ENCODE assay signal across 14 cellular contexts in the genomic region with DNA sequence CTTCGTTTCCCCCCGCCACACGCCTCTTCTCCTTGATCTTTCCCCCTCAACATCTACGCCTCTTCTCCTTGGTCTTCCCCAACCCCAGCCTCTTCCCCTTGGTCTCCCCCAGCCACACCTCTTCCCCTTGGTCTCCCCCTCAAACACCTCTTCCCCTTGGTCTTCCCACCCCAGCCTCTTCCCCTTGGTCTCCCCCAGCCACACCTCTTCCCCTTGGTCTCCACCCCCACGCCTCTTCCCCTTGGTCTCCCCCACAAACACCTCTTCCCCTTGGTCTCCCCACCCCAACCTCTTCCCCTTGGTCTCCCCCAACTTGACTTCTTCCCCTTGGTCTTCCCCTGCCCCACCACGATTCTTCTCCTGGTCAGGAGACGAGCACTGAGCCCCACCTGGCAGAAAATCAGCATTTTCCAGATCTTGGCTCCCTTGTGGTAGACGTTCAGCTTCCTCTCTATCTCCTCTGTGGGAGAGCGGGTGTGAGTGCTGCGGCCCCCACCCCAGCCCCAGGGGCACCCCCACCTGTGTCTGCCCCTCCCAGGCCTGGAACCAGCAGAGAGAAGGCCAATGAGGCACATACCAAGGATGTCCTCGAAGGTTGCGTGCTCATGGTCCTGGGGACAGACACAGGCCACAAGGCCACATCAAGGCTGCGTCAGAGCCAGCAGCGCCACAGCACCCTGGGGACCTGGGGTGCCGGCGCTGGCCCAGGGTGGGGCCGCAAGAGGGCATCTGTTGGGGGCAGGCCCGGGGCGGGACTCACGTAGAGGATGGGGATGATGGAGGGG. TPM values are rescaled to one million over a fixed set of nuclear protein-coding genes. Genes with fewer than 3 reads are reported as not detected.
DNase-seq lines count a peak whose midpoint lies in the region; ATAC-seq, FAIRE-seq and TF ChIP-seq lines count a peak whose summit lies in the region.
"Had no signal": no experiment of that assay in that cellular context is flagged by ENCODE, and none has a peak within 500 bp of the region (broad histone marks: within the 10 kb centered on the region; RNA-seq: fewer than 3 reads in every experiment).

No MANE protein-coding gene starts in this region.

- H3K27ac ChIP-seq in K562 (ENCODE audit: extremely low read depth, low read depth, low read length) = no peak overlapping the region
- H3K27ac ChIP-seq: SK-N-MC, stomach had no signal

- in situ Hi-C loops in K562 (cut with MboI) = no loop called here

- TF ChIP-seq POLR2A in K562 (conservative IDR thresholded peaks at IDR 0.05) = no peak

- H3K4me3 ChIP-seq in K562 = no peak overlapping the region
- H3K4me3 ChIP-seq: SK-N-MC, stomach had no signal

- no peak for TF ChIP-seq CTCF in CD14-positive monocyte (IDR thresholded peaks at IDR 0.05)
- TF ChIP-seq CTCF in K562 (IDR thresholded peaks at IDR 0.05 in 2 of 3, conservative IDR thresholded peaks at IDR 0.05 in 1 of 3; ENCODE audit: insufficient read depth in 2 of 3, low read depth in 1 of 3, low read length in 3 of 3) = no peak

- H3K9me3 ChIP-seq in K562 (replicated peaks; ENCODE audit: control insufficient read depth, insufficient read depth, low read depth, low read length) = no peaks in the 10 kb centered on the region
- H3K9me3 ChIP-seq: stomach had no signal

- H4K20me1 ChIP-seq in K562 (replicated peaks; ENCODE audit: control insufficient read depth, insufficient read depth, low read length) = no peaks in the 10 kb centered on the region

- H3K27ac Mint-ChIP-seq in CD14-positive monocyte = peak overlapping the region; percentile 15 to 86 (median 77)
- H3K27ac Mint-ChIP-seq in natural killer cell treated with Interleukin-12 subunit alpha and Interleukin-12 subunit beta and Interleukin-15 and Interleukin-18, amount 100 ng/mL, for 72 hours = peak overlapping the region in 1 of 2 donors; percentile 41

- 93% methylated on average over 10 of the region's 20 CpGs for WGBS in K562 (ENCODE audit: insufficient coverage, low coverage, missing lambda C conversion rate)

- H3K4me1 ChIP-seq in K562 (replicated peaks in 1 of 2; ENCODE audit: control insufficient read depth in 2 of 2, insufficient read depth in 2 of 2, low read length in 2 of 2) = peaks cover 7 to 87% of the 10 kb centered on the region in 2 experiments

- peak; percentile 41 for DNase-seq in CD14-positive monocyte (ENCODE audit: low spot score)
- DNase-seq in GDM1 (lab: John Stamatoyannopoulos, UW) = peak; percentile 32
- DNase-seq in K562 (ENCODE audit: extremely low read depth in 1 of 4, low spot score in 3 of 4) = no peak
- DNase-seq in natural killer cell treated with Interleukin-12 subunit alpha and Interleukin-12 subunit beta and Interleukin-15 and Interleukin-18, amount 100 ng/mL, for 72 hours (ENCODE audit: low spot score) = no peak
- DNase-seq in NCI-H2029 treated with DMSO at 0.1 percent for 48 hours (lab: John Stamatoyannopoulos, UW) = no peak
- DNase-seq: activated CD4-positive, CD25-positive, alpha-beta regulatory T cell; foreskin melanocyte; islet precursor cell; stomach had no signal

- no peak overlapping the region for H3K4me2 ChIP-seq in K562 (ENCODE audit: insufficient read depth, low read length)

- POLR2A ChIA-PET in K562 (lab: Yijun Ruan, JAX) = interaction anchor here (0.6 kb wide), 1 partner anchor 34 kb away, joined by 3 read pairs; no protein-coding TSS in a partner anchor

- H3K36me3 ChIP-seq in K562 (ENCODE audit: control insufficient read depth, insufficient read depth, low read length) = peaks cover 65% of the 10 kb centered on the region

- H3K9me3 Mint-ChIP-seq in CD14-positive monocyte = peaks cover 0 to 6% (median 0%) of the 10 kb centered on the region in 7 donors
- H3K9me3 Mint-ChIP-seq in natural killer cell treated with Interleukin-12 subunit alpha and Interleukin-12 subunit beta and Interleukin-15 and Interleukin-18, amount 100 ng/mL, for 72 hours = no peaks in the 10 kb centered on the region

- no TSS peak for BruUV-seq in K562 (replicated peaks; lab: Mats Ljungman, UMichigan)

- no peaks in the 10 kb centered on the region for H3K27me3 ChIP-seq in K562 (ENCODE audit: control insufficient read depth in 2 of 2, insufficient read depth in 2 of 2, low read length in 2 of 2)
- H3K27me3 ChIP-seq: stomach had no signal

- no peak for FAIRE-seq in K562 (lab: Jason Lieb, UNC)

- H3K27me3 Mint-ChIP-seq in CD14-positive monocyte (ENCODE audit: low read depth in 3 of 3) = peaks cover 0 to 2% (median 0%) of the 10 kb centered on the region in 3 donors
- no peaks in the 10 kb centered on the region for H3K27me3 Mint-ChIP-seq in natural killer cell treated with Interleukin-12 subunit alpha and Interleukin-12 subunit beta and Interleukin-15 and Interleukin-18, amount 100 ng/mL, for 72 hours

- TF ChIP-seq EP300 in K562 (IDR thresholded peaks at IDR 0.05; ENCODE audit: low read length) = no peak

- peaks cover 31% of the 10 kb centered on the region for H3K4me1 Mint-ChIP-seq in CD14-positive monocyte
- peaks cover 8 to 20% of the 10 kb centered on the region in 2 donors for H3K4me1 Mint-ChIP-seq in natural killer cell treated with Interleukin-12 subunit alpha and Interleukin-12 subunit beta and Interleukin-15 and Interleukin-18, amount 100 ng/mL, for 72 hours (ENCODE audit: low read depth in 2 of 2)

- H3K9ac ChIP-seq in K562 (ENCODE audit: insufficient read depth in 1 of 2, low read depth in 2 of 2, low read length in 2 of 2) = peak overlapping the region in 1 of 2 experiments; percentile 1; a peak in 1 of 4 replicates

- ATAC-seq in K562 = no peak
- ATAC-seq in natural killer cell treated with Interleukin-12 subunit alpha and Interleukin-12 subunit beta and Interleukin-15 and Interleukin-18, amount 100 ng/mL, for 72 hours = no peak
- no peak for ATAC-seq in GM21390 (IDR thresholded peaks at IDR 0.05; ENCODE audit: unreplicated experiment)
- ATAC-seq in activated CD4-positive, CD25-positive, alpha-beta regulatory T cell treated with anti-CD3 and anti-CD28 coated beads, Interleukin-2, amount 50 U/mL, for 24 hours = no peak
- ATAC-seq: HCT116 had no signal

- TF ChIP-seq RAD21 in K562 (CRISPR knock-in tag; conservative IDR thresholded peaks at IDR 0.05 in 1 of 2, IDR thresholded peaks at IDR 0.05 in 1 of 2) = no peak

- H3K36me3 Mint-ChIP-seq in CD14-positive monocyte = peaks cover 17 to 29% of the 10 kb centered on the region in 2 donors
- H3K36me3 Mint-ChIP-seq in natural killer cell treated with Interleukin-12 subunit alpha and Interleukin-12 subunit beta and Interleukin-15 and Interleukin-18, amount 100 ng/mL, for 72 hours = no peaks in the 10 kb centered on the region

- no peaks in the 10 kb centered on the region for H3K9me1 ChIP-seq in K562 (ENCODE audit: control insufficient read depth, insufficient read depth, low read length)

- CTCF ChIA-PET in K562 (lab: Yijun Ruan, JAX; ENCODE audit: low intra/inter-chr PET ratio) = no interaction called here

- H2AFZ ChIP-seq in K562 (ENCODE audit: low read depth, low read length) = no peak overlapping the region

- intact Hi-C loops in CD14-positive monocyte (cut with micrococcal nuclease) (no loop called here), K562 (cut with micrococcal nuclease) (no loop called here)

- H3K4me3 Mint-ChIP-seq in CD14-positive monocyte = peak overlapping the region in 1 of 2 donors; percentile 11
- peak overlapping the region; percentile 47 for H3K4me3 Mint-ChIP-seq in natural killer cell treated with Interleukin-12 subunit alpha and Interleukin-12 subunit beta and Interleukin-15 and Interleukin-18, amount 100 ng/mL, for 72 hours

- H3K79me2 ChIP-seq in K562 (ENCODE audit: control insufficient read depth, insufficient read depth, low read length) = no peaks in the 10 kb centered on the region

RNA-seq across cellular contexts. Expression of a gene that starts 7.0 kb away (rescaled TPM):
- polyA plus RNA-seq in CD14-positive monocyte (1 to 10 TPM; 4.6 to 5.3 TPM), K562 (2011; rRNA removed) (44.9 and 71.8 TPM in 2 replicates), K562 (2014; fragmentation: Illumina TruSeq; extraction: Trizol) (26.4 and 44.1 TPM in 2 replicates), K562 (2014; fragmentation: Nextera tagmentation; extraction: Ambion mirVana) (under 1 TPM; 0.20 to 0.42 TPM), K562 (2014; rRNA removed) (76.3 and 82.7 TPM in 2 replicates)
- total RNA-seq in K562 (2011; cell fraction: chromatin; rRNA removed; ENCODE audit: low replicate concordance) = 47.6 and 128 TPM in 2 replicates
- total RNA-seq in K562 (2011; cell fraction: nucleolus; rRNA removed) = 87.2 and 93.1 TPM in 2 replicates
- 47.3 and 58.7 TPM in 2 replicates for total RNA-seq in K562 (2011; cell fraction: nucleoplasm; rRNA removed)
- total RNA-seq in K562 (2014; rRNA removed) (49.2 and 60.0 TPM in 2 replicates), K562 (2014; rRNA removed; fragmentation: Illumina TruSeq; extraction: Trizol) (24.4 and 29.3 TPM in 2 replicates), K562 (2015; rRNA removed; fragmentation: Illumina TruSeq; extraction: Trizol) (28.2 and 29.1 TPM in 2 replicates), K562 (2021) (72.0 and 74.5 TPM in 2 replicates)
- polyA plus RNA-seq in K562 (2011; cell fraction: cytosol; rRNA removed) = 59.2 and 114 TPM in 2 replicates
- 244 and 400 TPM in 2 replicates for polyA plus RNA-seq in K562 (2011; cell fraction: nucleus; rRNA removed)
- 38.5 and 48.2 TPM in 2 replicates for polyA plus RNA-seq in K562 (2012)
- 25.2 and 31.9 TPM in 2 replicates for polyA minus RNA-seq in K562 (2011; rRNA and poly(A)+ RNA removed)
- 37.7 and 44.3 TPM in 2 replicates for polyA minus RNA-seq in K562 (2011; cell fraction: cytosol; rRNA and poly(A)+ RNA removed)
- 47.9 and 59.5 TPM in 2 replicates for polyA minus RNA-seq in K562 (2011; cell fraction: nucleus; rRNA and poly(A)+ RNA removed)
- 10 to 100 TPM; 17.1 to 36.4 TPM for total RNA-seq in natural killer cell treated with Interleukin-12 subunit alpha and Interleukin-12 subunit beta and Interleukin-15 and Interleukin-18, amount 100 ng/mL, for 72 hours

RNA-seq across cellular contexts. Expression of a gene that starts 11.0 kb away (rescaled TPM):
- polyA plus RNA-seq in CD14-positive monocyte (not detected), K562 (2011; rRNA removed) (0.06 and 0.11 TPM in 2 replicates), K562 (2014; fragmentation: Illumina TruSeq; extraction: Trizol) (0.07 TPM in 1 of 2 replicates, not detected in the other), K562 (2014; fragmentation: Nextera tagmentation; extraction: Ambion mirVana) (not detected), K562 (2014; rRNA removed) (0.20 TPM in 1 of 2 replicates, not detected in the other)
- 0.23 and 0.67 TPM in 2 replicates for total RNA-seq in K562 (2011; cell fraction: chromatin; rRNA removed; ENCODE audit: low replicate concordance)
- total RNA-seq in K562 (2011; cell fraction: nucleolus; rRNA removed) = 0.50 and 0.53 TPM in 2 replicates
- 0.22 TPM in 1 of 2 replicates, not detected in the other for total RNA-seq in K562 (2011; cell fraction: nucleoplasm; rRNA removed)
- total RNA-seq in K562 (2014; rRNA removed) (0.16 and 0.27 TPM in 2 replicates), K562 (2014; rRNA removed; fragmentation: Illumina TruSeq; extraction: Trizol) (not detected in 2 replicates), K562 (2015; rRNA removed; fragmentation: Illumina TruSeq; extraction: Trizol) (0.08 TPM in 1 of 2 replicates, not detected in the other), K562 (2021) (0.13 and 0.18 TPM in 2 replicates)
- polyA plus RNA-seq in K562 (2011; cell fraction: cytosol; rRNA removed) = 0.04 and 0.27 TPM in 2 replicates
- 0.63 and 1.0 TPM in 2 replicates for polyA plus RNA-seq in K562 (2011; cell fraction: nucleus; rRNA removed)
- 0.12 and 0.16 TPM in 2 replicates for polyA plus RNA-seq in K562 (2012)
- not detected in 2 replicates for polyA minus RNA-seq in K562 (2011; rRNA and poly(A)+ RNA removed)
- polyA minus RNA-seq in K562 (2011; cell fraction: cytosol; rRNA and poly(A)+ RNA removed) = not detected in 2 replicates
- 0.13 and 0.22 TPM in 2 replicates for polyA minus RNA-seq in K562 (2011; cell fraction: nucleus; rRNA and poly(A)+ RNA removed)
- not detected for total RNA-seq in natural killer cell treated with Interleukin-12 subunit alpha and Interleukin-12 subunit beta and Interleukin-15 and Interleukin-18, amount 100 ng/mL, for 72 hours
- total RNA-seq: M059J had no signal

RNA-seq across cellular contexts. Expression of a gene that starts 29.0 kb away (rescaled TPM):
- 1 to 10 TPM; 1.3 to 1.6 TPM for polyA plus RNA-seq in CD14-positive monocyte
- total RNA-seq in K562 (2011; cell fraction: chromatin; rRNA removed; ENCODE audit: low replicate concordance) = 0.25 and 0.97 TPM in 2 replicates
- 1.6 and 1.8 TPM in 2 replicates for total RNA-seq in K562 (2011; cell fraction: nucleolus; rRNA removed)
- total RNA-seq in K562 (2011; cell fraction: nucleoplasm; rRNA removed) = 0.69 and 0.88 TPM in 2 replicates
- 0.33 and 0.50 TPM in 2 replicates for total RNA-seq in K562 (2014; rRNA removed)
- total RNA-seq in K562 (2014; rRNA removed; fragmentation: Illumina TruSeq; extraction: Trizol) = not detected in 2 replicates
- total RNA-seq in K562 (2015; rRNA removed; fragmentation: Illumina TruSeq; extraction: Trizol) = 0.07 TPM in 1 of 2 replicates, not detected in the other
- total RNA-seq in K562 (2021) = 0.63 and 1.2 TPM in 2 replicates
- 0.11 and 0.22 TPM in 2 replicates for polyA plus RNA-seq in K562 (2011; rRNA removed)
- 0.13 and 0.36 TPM in 2 replicates for polyA plus RNA-seq in K562 (2011; cell fraction: cytosol; rRNA removed)
- 2.8 and 4.7 TPM in 2 replicates for polyA plus RNA-seq in K562 (2011; cell fraction: nucleus; rRNA removed)
- polyA plus RNA-seq in K562 (2012) = 0.34 and 2.4 TPM in 2 replicates
- polyA plus RNA-seq in K562 (2014; fragmentation: Illumina TruSeq; extraction: Trizol) = not detected in 2 replicates
- not detected for polyA plus RNA-seq in K562 (2014; fragmentation: Nextera tagmentation; extraction: Ambion mirVana)
- 0.20 and 0.50 TPM in 2 replicates for polyA plus RNA-seq in K562 (2014; rRNA removed)
- polyA minus RNA-seq in K562 (2011; rRNA and poly(A)+ RNA removed) = not detected in 2 replicates
- not detected in 2 replicates for polyA minus RNA-seq in K562 (2011; cell fraction: cytosol; rRNA and poly(A)+ RNA removed)
- 0.81 and 1.00 TPM in 2 replicates for polyA minus RNA-seq in K562 (2011; cell fraction: nucleus; rRNA and poly(A)+ RNA removed)
- under 1 TPM; 0.33 to 0.62 TPM for total RNA-seq in natural killer cell treated with Interleukin-12 subunit alpha and Interleukin-12 subunit beta and Interleukin-15 and Interleukin-18, amount 100 ng/mL, for 72 hours
- total RNA-seq: M059J had no signal

RNA-seq across cellular contexts. Expression of a gene that starts 29.2 kb away (rescaled TPM):
- polyA plus RNA-seq in CD14-positive monocyte = 1 to 10 TPM; 2.0 to 3.0 TPM
- total RNA-seq in K562 (2011; cell fraction: chromatin; rRNA removed; ENCODE audit: low replicate concordance) = 17.3 and 38.8 TPM in 2 replicates
- 26.5 and 29.7 TPM in 2 replicates for total RNA-seq in K562 (2011; cell fraction: nucleolus; rRNA removed)
- total RNA-seq in K562 (2011; cell fraction: nucleoplasm; rRNA removed) = 17.2 and 17.5 TPM in 2 replicates
- 6.5 and 6.7 TPM in 2 replicates for total RNA-seq in K562 (2014; rRNA removed)
- 1.3 and 1.5 TPM in 2 replicates for total RNA-seq in K562 (2014; rRNA removed; fragmentation: Illumina TruSeq; extraction: Trizol)
- 3.3 and 3.4 TPM in 2 replicates for total RNA-seq in K562 (2015; rRNA removed; fragmentation: Illumina TruSeq; extraction: Trizol)
- 11.7 and 12.5 TPM in 2 replicates for total RNA-seq in K562 (2021)
- polyA plus RNA-seq in K562 (2011; rRNA removed) = 3.9 and 8.0 TPM in 2 replicates
- polyA plus RNA-seq in K562 (2011; cell fraction: cytosol; rRNA removed) = 5.1 and 8.7 TPM in 2 replicates
- 60.2 and 73.6 TPM in 2 replicates for polyA plus RNA-seq in K562 (2011; cell fraction: nucleus; rRNA removed)
- 7.9 and 18.3 TPM in 2 replicates for polyA plus RNA-seq in K562 (2012)
- polyA plus RNA-seq in K562 (2014; fragmentation: Illumina TruSeq; extraction: Trizol) = 5.6 and 8.5 TPM in 2 replicates
- polyA plus RNA-seq in K562 (2014; fragmentation: Nextera tagmentation; extraction: Ambion mirVana) = under 1 TPM; 0.29 to 0.35 TPM
- polyA plus RNA-seq in K562 (2014; rRNA removed) = 8.6 and 10.2 TPM in 2 replicates
- 2.0 and 3.0 TPM in 2 replicates for polyA minus RNA-seq in K562 (2011; rRNA and poly(A)+ RNA removed)
- polyA minus RNA-seq in K562 (2011; cell fraction: cytosol; rRNA and poly(A)+ RNA removed) = 2.3 and 5.6 TPM in 2 replicates
- polyA minus RNA-seq in K562 (2011; cell fraction: nucleus; rRNA and poly(A)+ RNA removed) = 6.2 and 8.9 TPM in 2 replicates
- total RNA-seq in natural killer cell treated with Interleukin-12 subunit alpha and Interleukin-12 subunit beta and Interleukin-15 and Interleukin-18, amount 100 ng/mL, for 72 hours = 1 to 10 TPM; 7.6 to 7.9 TPM

Comparison
In these comparisons a context has a peak if more than half of its experiments do, and no peak if none do; other contexts are left out.
1. DNase-seq: peak in CD14-positive monocyte (single experiment) and GDM1 (single experiment); none in K562 (0 of 4), natural killer cell treated with Interleukin-12 subunit alpha and Interleukin-12 subunit beta and Interleukin-15 and Interleukin-18, amount 100 ng/mL, for 72 hours (single experiment) and NCI-H2029 treated with DMSO at 0.1 percent for 48 hours (single experiment).